21 cellular contexts compared by ENCODE assay signal in the genomic region with DNA sequence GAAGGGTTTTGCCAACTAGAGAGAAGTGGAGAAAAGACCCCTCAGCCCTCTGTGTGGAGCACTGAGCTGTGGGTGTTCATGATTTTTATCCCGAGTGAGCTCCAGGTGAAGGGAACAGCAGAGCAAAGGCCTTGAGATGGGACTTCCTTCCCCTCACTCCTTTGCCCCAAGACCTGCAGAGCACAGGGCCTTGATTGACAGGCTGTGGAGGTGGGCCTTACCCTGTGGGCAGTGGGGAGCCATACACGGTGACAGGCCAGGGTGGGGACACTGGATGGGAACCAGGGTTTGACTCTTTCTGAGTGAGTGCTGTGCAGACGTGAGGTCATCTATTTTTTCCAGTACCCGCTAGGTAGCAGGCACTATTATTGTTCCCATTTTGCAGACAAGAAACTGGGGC. TPM values are rescaled to one million over a fixed set of nuclear protein-coding genes. Genes with fewer than 3 reads are reported as not detected.
"Had no signal": no experiment of that assay in that cellular context is flagged by ENCODE, and none has a peak within 500 bp of the region (broad histone marks: within the 10 kb centered on the region; RNA-seq: fewer than 3 reads in every experiment).

No MANE protein-coding gene starts in this region.

- DNase-seq: activated CD4-positive, alpha-beta T cell treated with anti-CD3 and anti-CD28 coated beads, Interleukin-2, amount 50 U/mL, for 1 hour; activated CD4-positive, CD25-positive, alpha-beta regulatory T cell; activated gamma-delta T cell; activated T-cell treated with anti-CD3 and anti-CD28 coated beads, Interleukin-2, amount 50 U/mL, for 72 hours; amygdala; body of pancreas; effector memory CD8-positive, alpha-beta T cell; foreskin fibroblast; lower lobe of right lung; T-helper 1 cell; T1000; transverse colon; uterus had no signal

- H3K4me2 ChIP-seq: hepatocyte had no signal

- FAIRE-seq: islet of Langerhans had no signal

- H3K36me3 Mint-ChIP-seq: activated naive CD8-positive, alpha-beta T cell had no signal

- ATAC-seq: activated T-cell treated with anti-CD3 and anti-CD28 coated beads, Interleukin-2, amount 50 U/mL, for 72 hours; body of pancreas; effector memory CD8-positive, alpha-beta T cell; lower lobe of right lung had no signal

- H3K27ac ChIP-seq: body of pancreas, hepatocyte, lower lobe of right lung, suprapubic skin had no signal

- H3K27me3 ChIP-seq: body of pancreas, hepatocyte, suprapubic skin, transverse colon, uterus had no signal

- H3K79me2 ChIP-seq: hepatocyte had no signal

- H3K9me3 ChIP-seq: body of pancreas, lower lobe of right lung, suprapubic skin, transverse colon, uterus had no signal

- H2AFZ ChIP-seq: hepatocyte had no signal

- H3K27ac Mint-ChIP-seq: activated naive CD8-positive, alpha-beta T cell; activated T-cell treated with anti-CD3 and anti-CD28 coated beads, Interleukin-2, amount 50 U/mL, for 72 hours; effector memory CD8-positive, alpha-beta T cell; progenitor cell of endocrine pancreas had no signal

- H3K9me3 Mint-ChIP-seq: activated T-cell treated with anti-CD3 and anti-CD28 coated beads, Interleukin-2, amount 50 U/mL, for 72 hours; effector memory CD8-positive, alpha-beta T cell; nephron; stimulated activated naive CD8-positive, alpha-beta T cell treated with anti-CD3 and anti-CD28 coated beads, Interleukin-15, Interleukin-2, amounts not matched to agents 100 ng/mL and 50 ng/mL, for 24 hours had no signal

- H3K4me3 ChIP-seq: body of pancreas, hepatocyte, lower lobe of right lung, suprapubic skin, transverse colon, uterus had no signal

- H3K27me3 Mint-ChIP-seq: activated naive CD8-positive, alpha-beta T cell; stimulated activated naive CD8-positive, alpha-beta T cell treated with anti-CD3 and anti-CD28 coated beads, Interleukin-15, Interleukin-2, amounts not matched to agents 100 ng/mL and 50 ng/mL, for 24 hours had no signal

- H3K4me3 Mint-ChIP-seq: effector memory CD8-positive, alpha-beta T cell; nephron; stimulated activated naive CD8-positive, alpha-beta T cell treated with anti-CD3 and anti-CD28 coated beads, Interleukin-15, Interleukin-2, amounts not matched to agents 100 ng/mL and 50 ng/mL, for 24 hours had no signal

- H3K36me3 ChIP-seq: lower lobe of right lung, suprapubic skin, transverse colon, uterus had no signal

RNA-seq across cellular contexts. Expression of a gene that starts 10.5 kb away (rescaled TPM):
- total RNA-seq: dermis microvascular lymphatic vessel endothelial cell, hepatocyte had no signal
- polyA plus RNA-seq: hepatocyte had no signal
